In genomic region chr7:158751199-158751598, GRCh38 we compare ENCODE assay signal across 26 cellular contexts.
"Had no signal": no experiment of that assay in that cellular context is flagged by ENCODE, and none has a peak within 500 bp of the region (broad histone marks: within the 10 kb centered on the region; RNA-seq: fewer than 3 reads in every experiment).

No MANE protein-coding gene starts in this region.

- ATAC-seq: effector memory CD8-positive, alpha-beta T cell; esophagus mucosa; gastrocnemius medialis; heart right ventricle; left cardiac atrium; left lung; left ventricle myocardium superior; lower lobe of right lung; mucosa of descending colon had no signal

- DNase-seq: colonic mucosa; cortex of kidney; effector CD8-positive, alpha-beta T cell; effector memory CD8-positive, alpha-beta T cell; endodermal cell; esophagus squamous epithelium; foreskin fibroblast; foreskin melanocyte; gastrocnemius medialis; glutamatergic neuron; heart right ventricle; hippocampal formation; left cardiac atrium; left lung; left ventricle myocardium superior; lower lobe of right lung; mesenchymal stem cell; mucosa of descending colon; naive B cell had no signal

- H3K27me3 ChIP-seq: colonic mucosa, esophagus squamous epithelium, gastrocnemius medialis, heart right ventricle, left lung had no signal

- H3K27me3 Mint-ChIP-seq: dendritic cell treated with granulocyte-macrophage colony-stimulating factor and Interleukin-4, amounts not matched to agents 40 ng/mL and 50 ng/mL, for 4 days; effector memory CD8-positive, alpha-beta T cell; naive B cell had no signal

- H3K27ac ChIP-seq: colonic mucosa, epithelial cell of prostate, esophagus squamous epithelium, gastrocnemius medialis, heart right ventricle, left lung, lower lobe of right lung had no signal

- H3K36me3 ChIP-seq: colonic mucosa had no signal

- H3K4me1 Mint-ChIP-seq: mesothelial cell of epicardium, naive B cell had no signal

- H3K4me3 ChIP-seq: colonic mucosa, esophagus squamous epithelium, gastrocnemius medialis, heart right ventricle, left lung, lower lobe of right lung, mucosa of descending colon had no signal

- H3K9me3 ChIP-seq: colonic mucosa, esophagus squamous epithelium, gastrocnemius medialis, heart right ventricle, left lung, lower lobe of right lung, mucosa of descending colon had no signal

- H3K9me3 Mint-ChIP-seq: dendritic cell treated with granulocyte-macrophage colony-stimulating factor and Interleukin-4, amounts not matched to agents 40 ng/mL and 50 ng/mL, for 4 days; effector memory CD8-positive, alpha-beta T cell; endodermal cell; mesothelial cell of epicardium; naive B cell had no signal

- H3K4me3 Mint-ChIP-seq: dendritic cell treated with granulocyte-macrophage colony-stimulating factor and Interleukin-4, amounts not matched to agents 40 ng/mL and 50 ng/mL, for 4 days; effector memory CD8-positive, alpha-beta T cell; endodermal cell; mesothelial cell of epicardium; naive B cell had no signal

- FAIRE-seq: endometrium, islet of Langerhans, keratinocyte had no signal

- H3K4me1 ChIP-seq: colonic mucosa, gastrocnemius medialis, left lung, lower lobe of right lung had no signal

- H3K27ac Mint-ChIP-seq: dendritic cell treated with granulocyte-macrophage colony-stimulating factor and Interleukin-4, amounts not matched to agents 40 ng/mL and 50 ng/mL, for 4 days; endodermal cell; mesothelial cell of epicardium had no signal
